Comparison of ENCODE assay signal across 8 cellular contexts in the genomic region with DNA sequence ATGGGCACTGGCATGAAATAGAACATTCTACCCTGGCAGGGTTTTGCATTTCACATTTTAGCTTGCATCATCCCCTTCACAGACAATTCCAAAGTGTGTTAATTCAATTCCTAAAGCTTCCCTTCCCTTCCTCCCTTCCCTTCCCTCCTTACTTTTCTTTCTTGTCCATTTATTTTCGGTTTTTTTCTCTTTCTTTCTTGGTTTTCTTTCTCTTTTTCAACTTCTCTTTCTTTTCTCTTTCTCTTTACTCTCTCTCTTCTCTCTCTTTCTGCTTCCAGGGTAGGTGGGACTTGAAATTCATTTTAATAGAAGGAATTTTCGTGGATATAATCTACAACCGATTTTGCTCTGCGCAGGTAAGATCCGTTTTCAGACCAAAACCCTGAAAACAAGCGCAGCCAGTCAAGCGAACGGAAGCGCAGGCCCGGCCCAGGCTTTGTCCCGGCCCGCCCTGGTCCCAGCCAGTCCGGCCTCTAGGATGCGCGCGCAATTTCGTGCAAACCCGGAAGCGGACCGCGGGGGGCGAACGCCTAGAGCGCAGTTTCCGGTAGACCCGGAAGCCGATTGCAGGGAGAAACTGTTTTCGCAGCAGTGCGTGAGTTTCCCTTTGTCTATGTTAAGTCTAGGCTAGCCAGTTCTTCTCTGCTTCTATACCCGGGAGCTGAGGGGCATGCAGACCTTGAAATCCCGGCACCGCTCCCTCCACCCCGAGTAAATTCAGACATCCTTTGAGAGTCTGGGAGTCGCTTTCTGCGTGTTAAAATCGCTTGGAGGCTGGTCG. TPM values are rescaled to one million over a fixed set of nuclear protein-coding genes. Genes with fewer than 3 reads are reported as not detected.
A peak's percentile ranks its signal among the peaks of the same experiment; 100 is the strongest.
DNase-seq lines count a peak whose midpoint lies in the region; ATAC-seq, FAIRE-seq and TF ChIP-seq lines count a peak whose summit lies in the region.

A gene (plus strand): TSS at position 540 of the 781 bp plus-strand sequence. CDS start 4,165 bp downstream, outside the sequence.

- FAIRE-seq in pancreas (lab: Jason Lieb, UNC): no peak

- TF ChIP-seq POLR2A in testis (IDR thresholded peaks at IDR 0.05): no peak

- no peak within 1 kb of the TSS for H3K27ac ChIP-seq in KMS-11
- H3K27ac ChIP-seq in SU-DHL-6 (ENCODE audit: low read depth, low read length): no peak within 1 kb of the TSS
- peak within 1 kb of the TSS; percentile 7 to 64 (median 42) for H3K27ac ChIP-seq in pancreas
- peak within 1 kb of the TSS; percentile 34 to 54 for H3K27ac ChIP-seq in testis

- WGBS in pancreas, 2 donors: 0 to 1% methylated on average over 33 to 37 of the region's 37 CpGs
- 0% methylated on average over 24 to 37 of the region's 37 CpGs for WGBS in testis, 2 donors

- POLR2A ChIA-PET in AG04449 (lab: Yijun Ruan, JAX): no interaction called here

- no peak for TF ChIP-seq CTCF in AG04449 (IDR thresholded peaks at IDR 0.05; ENCODE audit: insufficient read depth, low read length, missing control alignments)
- no peak for TF ChIP-seq CTCF in KMS-11 (conservative IDR thresholded peaks at IDR 0.05; ENCODE audit: low read depth, low read length)
- no peak for TF ChIP-seq CTCF in SU-DHL-6 (IDR thresholded peaks at IDR 0.05; ENCODE audit: insufficient read depth, low read length, poor library complexity, severe bottlenecking)
- TF ChIP-seq CTCF in pancreas (IDR thresholded peaks at IDR 0.05): no peak
- TF ChIP-seq CTCF in testis (IDR thresholded peaks at IDR 0.05): no peak

- H3K36me3 ChIP-seq in KMS-11 (ENCODE audit: insufficient read depth): no peaks in the 10 kb centered on the region
- H3K36me3 ChIP-seq in SU-DHL-6 (ENCODE audit: low read length): no peaks in the 10 kb centered on the region
- H3K36me3 ChIP-seq in pancreas: peaks cover 1 to 10% (median 7%) of the 10 kb centered on the region in 3 donors
- H3K36me3 ChIP-seq in testis (ENCODE audit: low read depth, missing control alignments): no peaks in the 10 kb centered on the region

- H3K9ac ChIP-seq in KMS-11: no peak within 1 kb of the TSS
- H3K9ac ChIP-seq in SU-DHL-6 (ENCODE audit: low read length): no peak within 1 kb of the TSS

- H3K27me3 ChIP-seq in KMS-11 (ENCODE audit: insufficient read depth, low read depth): no peaks in the 10 kb centered on the region
- H3K27me3 ChIP-seq in SU-DHL-6 (ENCODE audit: low read length): no peaks in the 10 kb centered on the region
- no peaks in the 10 kb centered on the region for H3K27me3 ChIP-seq in pancreas
- H3K27me3 ChIP-seq in testis: no peaks in the 10 kb centered on the region

- H3K79me2 ChIP-seq in KMS-11 (ENCODE audit: insufficient read depth, low read depth) (no peaks in the 10 kb centered on the region), SU-DHL-6 (ENCODE audit: insufficient read depth, low read length) (no peaks in the 10 kb centered on the region)

- peak; percentile 33 for DNase-seq in AG04449 (ENCODE audit: low read depth, low spot score)
- DNase-seq in activated naive CD8-positive, alpha-beta T cell treated with anti-CD3 and anti-CD28 coated beads, Interleukin-2, amount 50 U/mL, for 16 hours (ENCODE audit: low read depth, low spot score): peak; percentile 87
- DNase-seq in glomerular visceral epithelial cell (ENCODE audit: extremely low spot score): peak; percentile 83
- DNase-seq in pancreas: peak; percentile 90 to 99 (median 94)
- peak; percentile 97 for DNase-seq in testis

- intact Hi-C loops in pancreas (cut with DNase I): no loop called here
- intact Hi-C loops in testis (cut with DNase I; ENCODE audit: low total_unique reads): no loop called here

- CTCF ChIA-PET in AG04449 (lab: Yijun Ruan, JAX): no interaction called here

- no peaks in the 10 kb centered on the region for H3K9me3 ChIP-seq in SU-DHL-6 (ENCODE audit: insufficient read depth, low read length)
- H3K9me3 ChIP-seq in pancreas: no peaks in the 10 kb centered on the region
- H3K9me3 ChIP-seq in testis: no peaks in the 10 kb centered on the region

- H4K20me1 ChIP-seq in KMS-11 (ENCODE audit: insufficient read depth) (no peaks in the 10 kb centered on the region), SU-DHL-6 (ENCODE audit: low read depth, low read length) (no peaks in the 10 kb centered on the region)

- H3K9me2 ChIP-seq in SU-DHL-6 (replicated peaks; ENCODE audit: insufficient read depth, low read length): no peaks in the 10 kb centered on the region

- no peaks in the 10 kb centered on the region for H3F3A ChIP-seq in SU-DHL-6 (ENCODE audit: insufficient read depth)

- no peak within 1 kb of the TSS for H3K4me2 ChIP-seq in KMS-11
- peak within 1 kb of the TSS; percentile 32 for H3K4me2 ChIP-seq in SU-DHL-6 (ENCODE audit: low read depth, low read length, poor library complexity, severe bottlenecking)

- peak within 1 kb of the TSS; percentile 41; the same call in 1 of the 2 replicates for H2AFZ ChIP-seq in KMS-11 (ENCODE audit: low read depth)
- no peak within 1 kb of the TSS for H2AFZ ChIP-seq in SU-DHL-6 (ENCODE audit: low read depth, low read length, severe bottlenecking)

- peak; percentile 71 for ATAC-seq in GM19035 (IDR thresholded peaks at IDR 0.05; ENCODE audit: unreplicated experiment)
- ATAC-seq in pancreas: peak; percentile 100

- H3K4me3 ChIP-seq in AG04449 (ENCODE audit: low read depth, low read length) (peak within 1 kb of the TSS; percentile 86), KMS-11 (IDR thresholded peaks at IDR 0.05; ENCODE audit: insufficient read depth, low read depth, low read length) (no peak within 1 kb of the TSS), SU-DHL-6 (ENCODE audit: insufficient read depth, low read length, poor library complexity, severe bottlenecking) (no peak within 1 kb of the TSS), pancreas (peak within 1 kb of the TSS; percentile 35 to 71 (median 58)), testis (peak within 1 kb of the TSS; percentile 66 to 80)

- H3K4me1 ChIP-seq in KMS-11 (ENCODE audit: low read depth, poor library complexity, severe bottlenecking) (no peaks in the 10 kb centered on the region), pancreas (no peaks in the 10 kb centered on the region), testis (peaks cover 7% of the 10 kb centered on the region)

RNA-seq across cellular contexts. Expression of the gene that starts here (rescaled TPM):
- 10 to 100 TPM in 1 of 6 donors, 1 to 10 TPM in 5; 3.9 to 12.4 (median 6.9) TPM for total RNA-seq in pancreas
- polyA plus RNA-seq in pancreas: 1 to 10 TPM; 6.3 to 7.3 TPM
- total RNA-seq in testis: 10 to 100 TPM; 53.7 to 55.4 TPM
- 31.6 TPM for polyA plus RNA-seq in testis (ENCODE audit: insufficient read depth, low read depth, low replicate concordance)

Comparison
In these comparisons a context has a peak if more than half of its experiments do, and no peak if none do; other contexts are left out.
1. RNA of the gene that starts here (total RNA-seq): 53.7 to 55.4 TPM in testis; 3.9 to 12.4 TPM in pancreas; every median in the first group is over 4 times any median in the second.
2. DNase-seq: peak in every context shown above with its lines; median percentile 97 in testis; 94 in pancreas; 87 in activated naive CD8-positive, alpha-beta T cell treated with anti-CD3 and anti-CD28 coated beads, Interleukin-2, amount 50 U/mL, for 16 hours; 83 in glomerular visceral epithelial cell; 33 in AG04449.
3. H3K4me3 ChIP-seq: peak in AG04449 (single experiment), pancreas (4 of 4) and testis (2 of 2); none in KMS-11 (single experiment) and SU-DHL-6 (single experiment).
4. H3K27ac ChIP-seq: peak in pancreas (4 of 4) and testis (2 of 2); none in KMS-11 (single experiment) and SU-DHL-6 (single experiment).